In the genomic region with DNA sequence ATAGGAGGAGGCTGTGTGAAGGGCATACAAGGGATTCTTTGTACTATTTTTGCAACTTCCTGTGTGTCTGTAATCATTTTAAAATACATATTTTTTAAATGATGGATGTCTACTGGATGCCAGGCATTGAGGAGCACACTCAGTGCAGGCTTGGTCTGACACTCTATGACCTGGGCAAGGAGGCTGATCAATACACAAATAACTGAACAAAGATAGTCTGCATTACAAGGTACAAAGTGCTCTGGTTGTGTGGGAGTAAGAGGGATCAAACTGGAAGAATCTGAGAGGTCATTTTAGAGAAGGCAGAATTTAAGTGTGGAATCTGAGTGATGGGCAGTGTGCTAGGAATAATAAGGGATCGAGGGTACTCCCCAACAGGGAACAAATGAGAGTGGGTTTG, we compare ENCODE assay signal across 33 cellular contexts. TPM values are rescaled to one million over a fixed set of nuclear protein-coding genes. Genes with fewer than 3 reads are reported as not detected.
"Had no signal": no experiment of that assay in that cellular context is flagged by ENCODE, and none has a peak within 500 bp of the region (broad histone marks: within the 10 kb centered on the region; RNA-seq: fewer than 3 reads in every experiment).

No MANE protein-coding gene starts in this region.

- H3K36me3 ChIP-seq: neutrophil, upper lobe of left lung, vagina, WERI-Rb-1 had no signal

- ATAC-seq: activated CD4-positive, CD25-positive, alpha-beta regulatory T cell treated with anti-CD3 and anti-CD28 coated beads, Interleukin-2, amount 50 U/mL, for 24 hours; sciatic nerve; stimulated activated memory B cell treated with anti-CD40 and anti-IgM and Interleukin-4, amounts not matched to agents 10 μg/mL and 1 μg/mL and 100 μg/mL, for 72 hours; stimulated activated naive CD8-positive, alpha-beta T cell treated with anti-CD3 and anti-CD28 coated beads, Interleukin-15, amount 100 ng/mL, for 72 hours; T-helper 17 cell had no signal

- FAIRE-seq: colon, kidney had no signal

- H3K9me3 ChIP-seq: mucosa of descending colon, neutrophil, upper lobe of left lung, vagina had no signal

- H3K4me3 ChIP-seq: mucosa of descending colon, skin epidermis, upper lobe of left lung, vagina had no signal

- H3K27me3 ChIP-seq: neutrophil, upper lobe of left lung, vagina had no signal

- H3K27ac ChIP-seq: neutrophil, skin epidermis, upper lobe of left lung, vagina, WERI-Rb-1 had no signal

- DNase-seq: activated CD4-positive, alpha-beta T cell treated with anti-CD3 and anti-CD28 coated beads for 48 hours; activated CD4-positive, alpha-beta T cell treated with anti-CD3 and anti-CD28 coated beads, Interleukin-2, amount 50 U/mL, for 48 hours; activated CD8-positive, alpha-beta memory T cell treated with anti-CD3 and anti-CD28 coated beads for 24 hours; activated effector memory CD4-positive, alpha-beta T cell treated with Interleukin-2 at 50 U/mL for 16 hours; activated naive CD4-positive, alpha-beta T cell treated with Interleukin-2 at 50 U/mL for 16 hours; anterior cingulate cortex; effector memory CD4-positive, alpha-beta T cell; head of caudate nucleus; hypothalamus; immature natural killer cell; kidney; left colon; mucosa of descending colon; naive B cell; nephron progenitor cell; stimulated activated CD4-positive, alpha-beta T cell treated with anti-CD3 and anti-CD28 coated beads, Interleukin-4, amount 100 ng/mL, for 4 hours; stimulated activated CD8-positive, alpha-beta memory T cell treated with anti-CD3 and anti-CD28 coated beads, Interleukin-4, amount 100 ng/mL, for 48 hours; stimulated activated naive CD8-positive, alpha-beta T cell treated with anti-CD3 and anti-CD28 coated beads, Interleukin-15, amount 100 ng/mL, for 72 hours; substantia nigra; T-helper 17 cell; T1000; upper lobe of left lung; WERI-Rb-1 had no signal

RNA-seq across cellular contexts. Expression of gene SYCP3, which starts 47.6 kb away (rescaled TPM):
- total RNA-seq: dermis microvascular lymphatic vessel endothelial cell, mesenteric fat pad, osteocyte, sciatic nerve, vagina had no signal
